27 cellular contexts compared by ENCODE assay signal in genomic region chr10:64762861-64763260, GRCh38.
A peak's percentile ranks its signal among the peaks of the same experiment; 100 is the strongest.
DNase-seq lines count a peak whose midpoint lies in the region; ATAC-seq, FAIRE-seq and TF ChIP-seq lines count a peak whose summit lies in the region.
"Had no signal": no experiment of that assay in that cellular context is flagged by ENCODE, and none has a peak within 500 bp of the region (broad histone marks: within the 10 kb centered on the region; RNA-seq: fewer than 3 reads in every experiment).

No MANE protein-coding gene starts in this region.

- no peak for DNase-seq in GM12891 (ENCODE audit: insufficient read length, low spot score)
- DNase-seq in SK-MEL-5 (ENCODE audit: low read depth, low spot score) = peak; percentile 3
- DNase-seq in choroid plexus epithelial cell (ENCODE audit: low read depth) = peak; percentile 0
- no peak for DNase-seq in nephron progenitor cell
- DNase-seq in type B pancreatic cell (ENCODE audit: extremely low spot score, unreplicated experiment) = no peak
- no peak for DNase-seq in activated T-cell treated with anti-CD3 and anti-CD28 coated beads, Interleukin-2, amount 50 U/mL, for 4 hours
- DNase-seq in anterior cingulate cortex (lab: John Stamatoyannopoulos, UW) = no peak
- DNase-seq: 8988T; ACHN; AML-193; BE2C; CD4-positive, alpha-beta T cell; CD8-positive, alpha-beta memory T cell; DMS 273 treated with DMSO at 0.1 percent for 48 hours; DMS79; EL; GDM1; GM23248; H7; HCEC 1CT had no signal

- FAIRE-seq in GM12891 (lab: Jason Lieb, UNC) = peak; percentile 5
- FAIRE-seq: A549, D721Med, GM12878, GM18507, H1 had no signal

- H3K27me3 Mint-ChIP-seq in nephron progenitor cell (ENCODE audit: low read depth, poor library complexity) (no peaks in the 10 kb centered on the region), type B pancreatic cell (no peaks in the 10 kb centered on the region)
- no peaks in the 10 kb centered on the region for H3K27me3 Mint-ChIP-seq in activated T-cell treated with anti-CD3 and anti-CD28 coated beads, Interleukin-2, amount 50 U/mL, for 4 hours (ENCODE audit: low read depth)
- H3K27me3 Mint-ChIP-seq: CD4-positive, alpha-beta T cell; CD8-positive, alpha-beta memory T cell had no signal

- H3K27ac Mint-ChIP-seq in nephron progenitor cell (peak overlapping the region; percentile 33), type B pancreatic cell (no peak overlapping the region)
- H3K27ac Mint-ChIP-seq: CD14-positive monocyte; CD4-positive, alpha-beta T cell; CD8-positive, alpha-beta memory T cell had no signal

- H3K4me1 Mint-ChIP-seq in nephron progenitor cell (no peaks in the 10 kb centered on the region), type B pancreatic cell (ENCODE audit: unreplicated experiment) (no peaks in the 10 kb centered on the region)
- H3K4me1 Mint-ChIP-seq in activated T-cell treated with anti-CD3 and anti-CD28 coated beads, Interleukin-2, amount 50 U/mL, for 4 hours (ENCODE audit: low read depth) = no peaks in the 10 kb centered on the region
- H3K4me1 Mint-ChIP-seq: CD14-positive monocyte; CD8-positive, alpha-beta memory T cell had no signal

- ATAC-seq in activated T-cell treated with anti-CD3 and anti-CD28 coated beads, Interleukin-2, amount 50 U/mL, for 4 hours = no peak
- ATAC-seq: A549, GM12878 had no signal

- H3K9me3 Mint-ChIP-seq in nephron progenitor cell (no peaks in the 10 kb centered on the region), type B pancreatic cell (no peaks in the 10 kb centered on the region)
- H3K9me3 Mint-ChIP-seq in activated T-cell treated with anti-CD3 and anti-CD28 coated beads, Interleukin-2, amount 50 U/mL, for 4 hours = no peaks in the 10 kb centered on the region
- H3K9me3 Mint-ChIP-seq: CD4-positive, alpha-beta T cell had no signal

- in situ Hi-C loops in SK-MEL-5 (cut with HindIII; ENCODE audit: low pct_unique_long_range_greater_than_20kb, low sequenced_read_pairs) = no loop called here

- H3K36me3 Mint-ChIP-seq in nephron progenitor cell (ENCODE audit: low read depth) (no peaks in the 10 kb centered on the region), type B pancreatic cell (no peaks in the 10 kb centered on the region)
- no peaks in the 10 kb centered on the region for H3K36me3 Mint-ChIP-seq in activated T-cell treated with anti-CD3 and anti-CD28 coated beads, Interleukin-2, amount 50 U/mL, for 4 hours (ENCODE audit: insufficient read depth)
- H3K36me3 Mint-ChIP-seq: CD14-positive monocyte; CD8-positive, alpha-beta memory T cell had no signal

- H3K4me3 Mint-ChIP-seq in nephron progenitor cell (no peak overlapping the region), type B pancreatic cell (no peak overlapping the region)
- H3K4me3 Mint-ChIP-seq in activated T-cell treated with anti-CD3 and anti-CD28 coated beads, Interleukin-2, amount 50 U/mL, for 4 hours = no peak overlapping the region
- H3K4me3 Mint-ChIP-seq: CD14-positive monocyte; CD4-positive, alpha-beta T cell; CD8-positive, alpha-beta memory T cell had no signal

- no peak for TF ChIP-seq POLR2A in GM12891 (IDR thresholded peaks at IDR 0.05; ENCODE audit: low read depth, low read length)

- TF ChIP-seq CTCF in choroid plexus epithelial cell (conservative IDR thresholded peaks at IDR 0.05; ENCODE audit: low read depth, low read length) (no peak), nephron progenitor cell (IDR thresholded peaks at IDR 0.05) (no peak), type B pancreatic cell (conservative IDR thresholded peaks at IDR 0.05) (no peak)

- no peak overlapping the region for H3K4me3 ChIP-seq in choroid plexus epithelial cell (ENCODE audit: low read depth, low read length)
- H3K4me3 ChIP-seq: A549; BLaER1 treated with 17β-estradiol and CSF1 and Interleukin-3, amounts not matched to agents 10 nM and 100 nM; GM12878; GM23248 had no signal

TF ChIP-seq in GM12891, 5 proteins besides CTCF, POLR2A, EP300 and RAD21:
- TF ChIP-seq PAX5 (IDR thresholded peaks at IDR 0.05; ENCODE audit: insufficient read depth, low read length, severe bottlenecking) (no peak), TAF1 (IDR thresholded peaks at IDR 0.05; ENCODE audit: low read depth, low read length) (no peak), POLR2AphosphoS5 (IDR thresholded peaks at IDR 0.05; ENCODE audit: low read depth, low read length) (no peak)

Comparison
In these comparisons a context has a peak if more than half of its experiments do, and no peak if none do; other contexts are left out.
1. DNase-seq: peak in SK-MEL-5 (single experiment) and choroid plexus epithelial cell (single experiment); none in GM12891 (single experiment), nephron progenitor cell (single experiment), type B pancreatic cell (single experiment), activated T-cell treated with anti-CD3 and anti-CD28 coated beads, Interleukin-2, amount 50 U/mL, for 4 hours (single experiment) and anterior cingulate cortex (0 of 58).